Comparison of ENCODE assay signal across 11 cellular contexts in genomic region chr19:2251577-2252480, GRCh38. TPM values are rescaled to one million over a fixed set of nuclear protein-coding genes. Genes with fewer than 3 reads are reported as not detected.
DNase-seq lines count a peak whose midpoint lies in the region; ATAC-seq and TF ChIP-seq lines count a peak whose summit lies in the region.
"Had no signal": no experiment of that assay in that cellular context is flagged by ENCODE, and none has a peak within 500 bp of the region (broad histone marks: within the 10 kb centered on the region; RNA-seq: fewer than 3 reads in every experiment).

No MANE protein-coding gene starts in this region.

- H3K4me3 Mint-ChIP-seq in CD14-positive monocyte: peak overlapping the region; percentile 66 to 84
- H3K4me3 Mint-ChIP-seq in activated naive CD8-positive, alpha-beta T cell treated with anti-CD3 and anti-CD28 coated beads, Interleukin-2, amount 50 U/mL, for 24 hours: peak overlapping the region; percentile 38
- H3K4me3 Mint-ChIP-seq in natural killer cell treated with Interleukin-12 subunit alpha and Interleukin-12 subunit beta and Interleukin-15 and Interleukin-18, amount 100 ng/mL, for 72 hours: peak overlapping the region; percentile 20
- H3K4me3 Mint-ChIP-seq: nephron progenitor cell had no signal

- peak; percentile 10 for ATAC-seq in activated naive CD8-positive, alpha-beta T cell treated with anti-CD3 and anti-CD28 coated beads, Interleukin-2, amount 50 U/mL, for 24 hours
- peak in 1 of 2 donors; percentile 8 for ATAC-seq in natural killer cell treated with Interleukin-12 subunit alpha and Interleukin-12 subunit beta and Interleukin-15 and Interleukin-18, amount 100 ng/mL, for 72 hours
- no peak for ATAC-seq in GM18907 (IDR thresholded peaks at IDR 0.05; ENCODE audit: unreplicated experiment)
- ATAC-seq in left lobe of liver: no peak

- H3K4me1 Mint-ChIP-seq in CD14-positive monocyte: peaks cover 22% of the 10 kb centered on the region
- peaks cover 19% of the 10 kb centered on the region for H3K4me1 Mint-ChIP-seq in activated naive CD8-positive, alpha-beta T cell treated with anti-CD3 and anti-CD28 coated beads, Interleukin-2, amount 50 U/mL, for 24 hours
- H3K4me1 Mint-ChIP-seq in natural killer cell treated with Interleukin-12 subunit alpha and Interleukin-12 subunit beta and Interleukin-15 and Interleukin-18, amount 100 ng/mL, for 72 hours (ENCODE audit: low read depth in 2 of 2): peaks cover 0 to 4% of the 10 kb centered on the region in 2 donors

- no peak overlapping the region for H3K27ac Mint-ChIP-seq in CD14-positive monocyte
- H3K27ac Mint-ChIP-seq in activated naive CD8-positive, alpha-beta T cell treated with anti-CD3 and anti-CD28 coated beads, Interleukin-2, amount 50 U/mL, for 24 hours: no peak overlapping the region
- no peak overlapping the region for H3K27ac Mint-ChIP-seq in natural killer cell treated with Interleukin-12 subunit alpha and Interleukin-12 subunit beta and Interleukin-15 and Interleukin-18, amount 100 ng/mL, for 72 hours
- H3K27ac Mint-ChIP-seq: nephron progenitor cell had no signal

- H3K9me3 Mint-ChIP-seq in CD14-positive monocyte: peaks cover 0 to 8% (median 0%) of the 10 kb centered on the region in 7 donors
- no peaks in the 10 kb centered on the region for H3K9me3 Mint-ChIP-seq in activated naive CD8-positive, alpha-beta T cell treated with anti-CD3 and anti-CD28 coated beads, Interleukin-2, amount 50 U/mL, for 24 hours
- H3K9me3 Mint-ChIP-seq in natural killer cell treated with Interleukin-12 subunit alpha and Interleukin-12 subunit beta and Interleukin-15 and Interleukin-18, amount 100 ng/mL, for 72 hours: no peaks in the 10 kb centered on the region
- H3K9me3 Mint-ChIP-seq: nephron progenitor cell had no signal

- no peak for TF ChIP-seq CTCF in CD14-positive monocyte (IDR thresholded peaks at IDR 0.05)

- H3K27me3 Mint-ChIP-seq in CD14-positive monocyte (ENCODE audit: low read depth in 3 of 3): peaks cover 41 to 71% (median 42%) of the 10 kb centered on the region in 3 donors
- peaks cover 8% of the 10 kb centered on the region for H3K27me3 Mint-ChIP-seq in activated naive CD8-positive, alpha-beta T cell treated with anti-CD3 and anti-CD28 coated beads, Interleukin-2, amount 50 U/mL, for 24 hours
- H3K27me3 Mint-ChIP-seq in natural killer cell treated with Interleukin-12 subunit alpha and Interleukin-12 subunit beta and Interleukin-15 and Interleukin-18, amount 100 ng/mL, for 72 hours: no peaks in the 10 kb centered on the region

- intact Hi-C loops in CD14-positive monocyte (cut with micrococcal nuclease): no loop called here

- DNase-seq in CD14-positive monocyte (ENCODE audit: low spot score) (no peak), Daoy (ENCODE audit: low read depth) (peak; percentile 43), NCI-H1092 treated with DMSO at 0.1 percent for 48 hours (lab: John Stamatoyannopoulos, UW) (no peak), activated gamma-delta T cell treated with Interleukin-2 at 50 U/mL for 16 hours (no peak), left lobe of liver (ENCODE audit: low spot score) (no peak)
- DNase-seq in activated naive CD8-positive, alpha-beta T cell treated with anti-CD3 and anti-CD28 coated beads, Interleukin-2, amount 50 U/mL, for 24 hours: peak; percentile 51
- no peak for DNase-seq in natural killer cell treated with Interleukin-12 subunit alpha and Interleukin-12 subunit beta and Interleukin-15 and Interleukin-18, amount 100 ng/mL, for 72 hours (ENCODE audit: low spot score)
- DNase-seq: nephron progenitor cell; stimulated activated CD4-positive, alpha-beta T cell treated with anti-CD3 and anti-CD28 coated beads, Interleukin-1b, Interleukin-23, amount 100 ng/mL, for 48 hours; WERI-Rb-1 had no signal

- peaks cover 13 to 19% of the 10 kb centered on the region in 2 donors for H3K36me3 Mint-ChIP-seq in CD14-positive monocyte
- peaks cover 2% of the 10 kb centered on the region for H3K36me3 Mint-ChIP-seq in activated naive CD8-positive, alpha-beta T cell treated with anti-CD3 and anti-CD28 coated beads, Interleukin-2, amount 50 U/mL, for 24 hours (ENCODE audit: low read depth)
- no peaks in the 10 kb centered on the region for H3K36me3 Mint-ChIP-seq in natural killer cell treated with Interleukin-12 subunit alpha and Interleukin-12 subunit beta and Interleukin-15 and Interleukin-18, amount 100 ng/mL, for 72 hours

RNA-seq across cellular contexts. Expression of gene AMH, which starts 2.7 kb away (rescaled TPM):
- polyA plus RNA-seq in CD14-positive monocyte: not detected
- total RNA-seq in Daoy (2014; rRNA removed; shearing (Covaris generic)): 0.51 and 2.2 TPM in 2 replicates
- 1 to 10 TPM; 2.8 to 3.5 TPM for total RNA-seq in natural killer cell treated with Interleukin-12 subunit alpha and Interleukin-12 subunit beta and Interleukin-15 and Interleukin-18, amount 100 ng/mL, for 72 hours
- 0.93 TPM for total RNA-seq in left lobe of liver

RNA-seq across cellular contexts. Expression of gene JSRP1, which starts 4.4 kb away (rescaled TPM):
- under 1 TPM; 0.38 to 0.50 TPM for polyA plus RNA-seq in CD14-positive monocyte
- total RNA-seq in Daoy (2014; rRNA removed; shearing (Covaris generic)): 1.6 TPM in 1 of 2 replicates, not detected in the other
- total RNA-seq in natural killer cell treated with Interleukin-12 subunit alpha and Interleukin-12 subunit beta and Interleukin-15 and Interleukin-18, amount 100 ng/mL, for 72 hours: under 1 TPM in 1 of 2 donors, not detected in 1; 0.73 TPM
- 0.18 TPM for total RNA-seq in left lobe of liver

RNA-seq across cellular contexts. Expression of gene SF3A2, which starts 15.2 kb away (rescaled TPM):
- polyA plus RNA-seq in CD14-positive monocyte: 10 to 100 TPM in 1 of 2 donors, 1 to 10 TPM in 1; 8.0 to 11.6 TPM
- total RNA-seq in Daoy (2014; rRNA removed; shearing (Covaris generic)): 26.3 and 47.7 TPM in 2 replicates
- total RNA-seq in natural killer cell treated with Interleukin-12 subunit alpha and Interleukin-12 subunit beta and Interleukin-15 and Interleukin-18, amount 100 ng/mL, for 72 hours: 100 to 1,000 TPM in 1 of 2 donors, 10 to 100 TPM in 1; 99.2 to 192 TPM
- total RNA-seq in left lobe of liver: 19.0 TPM

RNA-seq across cellular contexts. Expression of gene PLEKHJ1, which starts 15.7 kb away (rescaled TPM):
- polyA plus RNA-seq in CD14-positive monocyte: 10 to 100 TPM; 62.1 to 69.0 TPM
- total RNA-seq in Daoy (2014; rRNA removed; shearing (Covaris generic)): 70.9 and 101 TPM in 2 replicates
- 10 to 100 TPM; 59.8 to 85.9 TPM for total RNA-seq in natural killer cell treated with Interleukin-12 subunit alpha and Interleukin-12 subunit beta and Interleukin-15 and Interleukin-18, amount 100 ng/mL, for 72 hours
- 41.3 TPM for total RNA-seq in left lobe of liver

RNA-seq across cellular contexts. Expression of gene PEAK3, which starts 30.1 kb away (rescaled TPM):
- 1 to 10 TPM; 2.9 to 6.3 TPM for polyA plus RNA-seq in CD14-positive monocyte
- total RNA-seq in Daoy (2014; rRNA removed; shearing (Covaris generic)): not detected in 2 replicates
- 1 to 10 TPM; 2.4 to 8.2 TPM for total RNA-seq in natural killer cell treated with Interleukin-12 subunit alpha and Interleukin-12 subunit beta and Interleukin-15 and Interleukin-18, amount 100 ng/mL, for 72 hours
- 0.28 TPM for total RNA-seq in left lobe of liver

Comparison
In these comparisons a context has a peak if more than half of its experiments do, and no peak if none do; other contexts are left out.
1. DNase-seq: peak in Daoy (single experiment) and activated naive CD8-positive, alpha-beta T cell treated with anti-CD3 and anti-CD28 coated beads, Interleukin-2, amount 50 U/mL, for 24 hours (single experiment); none in CD14-positive monocyte (single experiment), natural killer cell treated with Interleukin-12 subunit alpha and Interleukin-12 subunit beta and Interleukin-15 and Interleukin-18, amount 100 ng/mL, for 72 hours (single experiment), NCI-H1092 treated with DMSO at 0.1 percent for 48 hours (single experiment), activated gamma-delta T cell treated with Interleukin-2 at 50 U/mL for 16 hours (single experiment) and left lobe of liver (single experiment).
2. H3K4me3 Mint-ChIP-seq: peak in every context shown above with its lines; median percentile 75 in CD14-positive monocyte; 38 in activated naive CD8-positive, alpha-beta T cell treated with anti-CD3 and anti-CD28 coated beads, Interleukin-2, amount 50 U/mL, for 24 hours; 20 in natural killer cell treated with Interleukin-12 subunit alpha and Interleukin-12 subunit beta and Interleukin-15 and Interleukin-18, amount 100 ng/mL, for 72 hours.